19 cellular contexts compared by ENCODE assay signal in genomic region chrX:139828830-139829229, GRCh38.
DNase-seq lines count a peak whose midpoint lies in the region; ATAC-seq, FAIRE-seq and TF ChIP-seq lines count a peak whose summit lies in the region.
"Had no signal": no experiment of that assay in that cellular context is flagged by ENCODE, and none has a peak within 500 bp of the region (broad histone marks: within the 10 kb centered on the region; RNA-seq: fewer than 3 reads in every experiment).

No MANE protein-coding gene starts in this region.

- DNase-seq in G401 (ENCODE audit: low spot score) = peak; percentile 23
- DNase-seq in osteoblast (ENCODE audit: insufficient read length, low spot score, missing footprints) = no peak
- no peak for DNase-seq in D721Med (ENCODE audit: insufficient read length, low spot score)
- DNase-seq in NCI-H1436 (lab: John Stamatoyannopoulos, UW) = no peak
- no peak for DNase-seq in activated naive CD4-positive, alpha-beta T cell (lab: John Stamatoyannopoulos, UW)
- DNase-seq: AML-193; Caco-2; CD8-positive, alpha-beta memory T cell; GOT3; HFFc6 had no signal

- H3K27ac ChIP-seq in HEK293 (ENCODE audit: extremely low read depth, low read depth, low read length) (no peak overlapping the region), osteoblast (ENCODE audit: low read depth, low read length) (peak overlapping the region; percentile 51)
- H3K27ac ChIP-seq: A549, BLaER1 had no signal

- H3K4me3 ChIP-seq in HEK293 (ENCODE audit: low read depth, low read length) = no peak overlapping the region
- H3K4me3 ChIP-seq in osteoblast (ENCODE audit: insufficient read depth, low read length) = no peak overlapping the region
- H3K4me3 ChIP-seq: A549, BLaER1, GM12878, HAP-1 had no signal

- CTCF ChIA-PET in HEK293 (lab: Yijun Ruan, JAX) = no interaction called here

- no peaks in the 10 kb centered on the region for H3K27me3 ChIP-seq in osteoblast (ENCODE audit: insufficient read depth, low read length)

- POLR2A ChIA-PET in HEK293 (lab: Yijun Ruan, JAX) = no interaction called here

- TF ChIP-seq CTCF in HEK293 (tag by site-specific recombination; IDR thresholded peaks at IDR 0.05) = no peak
- TF ChIP-seq CTCF in osteoblast (IDR thresholded peaks at IDR 0.05; ENCODE audit: extremely low read depth, low read depth, low read length) = no peak
- TF ChIP-seq CTCF in D721Med (IDR thresholded peaks at IDR 0.05; ENCODE audit: insufficient read depth, missing control alignments) = no peak

- no peaks in the 10 kb centered on the region for H3K9me3 ChIP-seq in HEK293 (ENCODE audit: control insufficient read depth, insufficient read depth, low read depth, low read length)
- no peaks in the 10 kb centered on the region for H3K9me3 ChIP-seq in osteoblast (ENCODE audit: low read depth, low read length)
- H3K9me3 ChIP-seq: A549, BLaER1, Caco-2, HAP-1 had no signal

- no peaks in the 10 kb centered on the region for H3K36me3 ChIP-seq in HEK293 (ENCODE audit: control insufficient read depth in 2 of 2, insufficient read depth in 1 of 2, low read length in 2 of 2)
- H3K36me3 ChIP-seq in osteoblast (ENCODE audit: insufficient read depth, low read length) = no peaks in the 10 kb centered on the region
- H3K36me3 ChIP-seq: BLaER1, HAP-1 had no signal

- H2AFZ ChIP-seq in osteoblast (ENCODE audit: low read length) = no peak overlapping the region

- in situ Hi-C loops in G401 (cut with HindIII; ENCODE audit: low sequenced_read_pairs) = no loop called here

- H4K20me1 ChIP-seq in osteoblast (ENCODE audit: insufficient read depth, low read length) = no peaks in the 10 kb centered on the region

- no peak for FAIRE-seq in D721Med (lab: Jason Lieb, UNC)
- FAIRE-seq: A549, GM12878, GM18507, HepG2, HTR-8/SVneo had no signal

- ATAC-seq in SK-N-SH treated with all-trans-retinoic acid at 6 μM for 48 hours = no peak
- ATAC-seq: GM12878 had no signal

- H3K4me2 ChIP-seq in osteoblast (ENCODE audit: insufficient read depth, low read length) = no peak overlapping the region
- H3K4me2 ChIP-seq: BLaER1 had no signal

- H3K79me2 ChIP-seq in osteoblast (ENCODE audit: insufficient read depth, low read length) = peaks cover 34% of the 10 kb centered on the region

- H3K4me1 ChIP-seq in HEK293 (ENCODE audit: control insufficient read depth, insufficient read depth, low read length) (peaks cover 40% of the 10 kb centered on the region), osteoblast (ENCODE audit: insufficient read depth, low read length) (peaks cover 61% of the 10 kb centered on the region)
- H3K4me1 ChIP-seq: Caco-2 had no signal

TF ChIP-seq in HEK293, 187 proteins besides CTCF, POLR2A, EP300 and RAD21:
- no peak for TF ChIP-seq HIC1 (tag by site-specific recombination; IDR thresholded peaks at IDR 0.05)
- peak; percentile 47; the same call in 1 of the 2 replicates for TF ChIP-seq ZBTB20 (tag by site-specific recombination; IDR thresholded peaks at IDR 0.05)

TF ChIP-seq in SK-N-SH treated with all-trans-retinoic acid at 6 μM for 48 hours, 23 proteins besides CTCF, POLR2A, EP300 and RAD21:
- TF ChIP-seq ISL1 (CRISPR knock-in tag; IDR thresholded peaks at IDR 0.05) (peak; percentile 85), PPARA (CRISPR knock-in tag; IDR thresholded peaks at IDR 0.05; ENCODE audit: borderline replicate concordance) (no peak)
